In genomic region chrX:74419861-74420193, GRCh38 we compare ENCODE assay signal across 8 cellular contexts. TPM values are rescaled to one million over a fixed set of nuclear protein-coding genes. Genes with fewer than 3 reads are reported as not detected.
A peak's percentile ranks its signal among the peaks of the same experiment; 100 is the strongest.
DNase-seq lines count a peak whose midpoint lies in the region; ATAC-seq and TF ChIP-seq lines count a peak whose summit lies in the region.

No MANE protein-coding gene starts in this region.

- DNase-seq in NCI-H1092 treated with DMSO at 0.1 percent for 48 hours (lab: John Stamatoyannopoulos, UW) = peak; percentile 29
- no peak for DNase-seq in NCI-H1092 (lab: John Stamatoyannopoulos, UW)
- DNase-seq in glomerular visceral epithelial cell (ENCODE audit: extremely low spot score) = peak; percentile 12
- no peak for DNase-seq in psoas muscle
- DNase-seq in CD1c-positive myeloid dendritic cell (ENCODE audit: extremely low spot score) = no peak
- no peak for DNase-seq in NCI-H187 treated with DMSO at 0.1 percent for 48 hours (lab: John Stamatoyannopoulos, UW)

- peaks cover 0 to 37% (median 0%) of the 10 kb centered on the region in 3 donors for H3K27me3 ChIP-seq in psoas muscle (ENCODE audit: insufficient read depth in 3 of 3, low read length in 2 of 3)

- 3 to 41% (median 6%) methylated on average over 17 to 20 of the region's 20 CpGs for WGBS in psoas muscle, 3 donors

- peak overlapping the region; percentile 57 for H3K4me3 ChIP-seq in WI38 (ENCODE audit: low read depth, low read length)
- peak overlapping the region; percentile 73 for H3K4me3 ChIP-seq in psoas muscle

- no peaks in the 10 kb centered on the region for H3K36me3 ChIP-seq in psoas muscle (ENCODE audit: insufficient read depth in 1 of 2, low read depth in 1 of 2)

- intact Hi-C loops in psoas muscle (cut with DNase I) = loop anchor here in 1 of 2 donors (5.0 kb wide), 2 partner anchors 38 to 112 kb away; no protein-coding TSS in a partner anchor

- TF ChIP-seq CTCF in WI38 (IDR thresholded peaks at IDR 0.05; ENCODE audit: low read depth, low read length) (no peak), psoas muscle (IDR thresholded peaks at IDR 0.05) (no peak)

- no peaks in the 10 kb centered on the region for H3K9me3 ChIP-seq in psoas muscle

- H3K4me1 ChIP-seq in psoas muscle = no peaks in the 10 kb centered on the region

- peak in 1 of 4 donors; percentile 2 for ATAC-seq in psoas muscle
- no peak for ATAC-seq in HG02884 (IDR thresholded peaks at IDR 0.05; ENCODE audit: unreplicated experiment)

- peak overlapping the region; percentile 82 for H3K27ac ChIP-seq in psoas muscle

RNA-seq across cellular contexts. Expression of gene SLC16A2, which starts 1.5 kb away (rescaled TPM):
- 1 to 10 TPM; 1.7 to 6.3 (median 3.2) TPM for total RNA-seq in psoas muscle
- 1 to 10 TPM in 2 of 3 donors, under 1 TPM in 1; 0.66 to 2.3 (median 1.3) TPM for polyA plus RNA-seq in psoas muscle

Comparison
In these comparisons a context has a peak if more than half of its experiments do, and no peak if none do; other contexts are left out.
1. DNase-seq: peak in NCI-H1092 treated with DMSO at 0.1 percent for 48 hours (single experiment) and glomerular visceral epithelial cell (single experiment); none in NCI-H1092 (single experiment), psoas muscle (0 of 2), CD1c-positive myeloid dendritic cell (single experiment) and NCI-H187 treated with DMSO at 0.1 percent for 48 hours (single experiment).